In the genomic region with DNA sequence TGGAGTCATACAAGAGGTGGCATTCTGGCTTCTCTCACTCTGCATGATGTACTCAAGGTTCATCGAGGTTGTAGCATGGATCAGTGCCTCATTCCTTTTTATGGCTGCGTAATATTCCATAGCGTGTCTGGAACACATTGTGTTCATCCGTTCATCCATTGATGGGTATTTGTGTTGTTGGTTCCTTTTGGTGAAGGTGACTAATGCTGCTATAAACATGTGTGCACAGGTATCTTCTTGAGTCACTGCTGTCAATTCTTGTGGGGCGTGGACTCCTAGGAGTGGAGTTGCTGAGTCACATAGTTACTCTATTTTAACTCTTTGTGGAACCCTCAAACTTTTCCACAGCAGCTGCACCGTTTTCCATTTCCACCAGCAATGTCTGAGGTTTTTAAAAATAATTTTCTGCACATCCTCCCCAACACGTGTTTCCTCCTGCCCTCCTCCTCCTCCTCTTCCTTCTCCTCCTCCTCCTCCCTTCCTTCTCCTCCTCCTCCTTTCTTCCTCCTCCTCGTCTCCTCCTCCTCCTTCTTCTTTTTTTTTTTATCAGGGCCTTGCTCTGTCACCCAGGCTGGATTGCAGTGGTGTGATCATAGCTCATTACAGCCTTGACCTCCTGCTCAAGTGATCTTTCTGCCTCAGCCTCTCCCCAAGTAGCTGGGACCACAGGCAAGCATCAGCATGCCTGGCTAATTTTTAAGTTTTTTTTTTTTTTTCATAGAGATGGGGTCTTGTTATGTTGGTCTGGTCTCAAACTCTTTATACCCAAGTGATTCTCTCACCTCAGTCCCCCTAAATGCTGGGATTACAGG, we compare ENCODE assay signal across 10 cellular contexts. TPM values are rescaled to one million over a fixed set of nuclear protein-coding genes. Genes with fewer than 3 reads are reported as not detected.
A peak's percentile ranks its signal among the peaks of the same experiment; 100 is the strongest.
DNase-seq lines count a peak whose midpoint lies in the region; ATAC-seq and TF ChIP-seq lines count a peak whose summit lies in the region.
"Had no signal": no experiment of that assay in that cellular context is flagged by ENCODE, and none has a peak within 500 bp of the region (broad histone marks: within the 10 kb centered on the region; RNA-seq: fewer than 3 reads in every experiment).

No MANE protein-coding gene starts in this region.

- no peak for ATAC-seq in GM19324 (IDR thresholded peaks at IDR 0.05; ENCODE audit: low FRiP score, unreplicated experiment)
- ATAC-seq in GM18873 (IDR thresholded peaks at IDR 0.05; ENCODE audit: low FRiP score, unreplicated experiment): no peak
- ATAC-seq: Panc1 had no signal

- TF ChIP-seq CTCF in brain (conservative IDR thresholded peaks at IDR 0.05): no peak

- peaks cover 46% of the 10 kb centered on the region for H3K27me3 Mint-ChIP-seq in brain

- peak overlapping the region; percentile 4 to 77 (median 60) for H3K4me3 Mint-ChIP-seq in brain

- H3K9me3 Mint-ChIP-seq in brain: peaks cover 0 to 8% (median 3%) of the 10 kb centered on the region in 5 experiments

- no peaks in the 10 kb centered on the region for H3K36me3 Mint-ChIP-seq in brain

- peaks cover 23% of the 10 kb centered on the region for H3K4me1 Mint-ChIP-seq in brain

- DNase-seq in DMS79 treated with DMSO at 0.1 percent for 48 hours (lab: John Stamatoyannopoulos, UW): peak; percentile 1
- no peak for DNase-seq in DMS79 (lab: John Stamatoyannopoulos, UW)
- peak; percentile 63 for DNase-seq in RPMI8226
- peak; percentile 15 for DNase-seq in stimulated activated CD8-positive, alpha-beta memory T cell treated with anti-CD3 and anti-CD28 coated beads, Interleukin-4, amount 100 ng/mL, for 24 hours (ENCODE audit: low read depth)
- DNase-seq in NCI-H526 treated with DMSO at 0.1 percent for 48 hours (lab: John Stamatoyannopoulos, UW): no peak
- DNase-seq: 8988T had no signal

- H3K27ac Mint-ChIP-seq in brain: peak overlapping the region in 1 of 5 experiments; percentile 53

RNA-seq across cellular contexts. Expression of a gene that starts 2.0 kb away (rescaled TPM):
- 1.3 TPM for polyA plus RNA-seq in brain (ENCODE audit: insufficient read depth, low read depth, low replicate concordance)

RNA-seq across cellular contexts. Expression of a gene that starts 10.3 kb away (rescaled TPM):
- not detected for polyA plus RNA-seq in brain (ENCODE audit: insufficient read depth, low read depth, low replicate concordance)

RNA-seq across cellular contexts. Expression of a gene that starts 19.9 kb away (rescaled TPM):
- 20.4 TPM for polyA plus RNA-seq in brain (ENCODE audit: insufficient read depth, low read depth, low replicate concordance)

RNA-seq across cellular contexts. Expression of a gene that starts 30.6 kb away (rescaled TPM):
- polyA plus RNA-seq in brain (ENCODE audit: insufficient read depth, low read depth, low replicate concordance): 64.9 TPM

RNA-seq across cellular contexts. Expression of a gene that starts 45.0 kb away (rescaled TPM):
- polyA plus RNA-seq in brain (ENCODE audit: insufficient read depth, low read depth, low replicate concordance): 39.4 TPM

Comparison
In these comparisons a context has a peak if more than half of its experiments do, and no peak if none do; other contexts are left out.
1. DNase-seq: peak in DMS79 treated with DMSO at 0.1 percent for 48 hours (single experiment), RPMI8226 (single experiment) and stimulated activated CD8-positive, alpha-beta memory T cell treated with anti-CD3 and anti-CD28 coated beads, Interleukin-4, amount 100 ng/mL, for 24 hours (single experiment); none in DMS79 (single experiment) and NCI-H526 treated with DMSO at 0.1 percent for 48 hours (single experiment).